ENCODE assay signal across 26 cellular contexts in genomic region chr2:177818412-177818811, GRCh38.
"Had no signal": no experiment of that assay in that cellular context is flagged by ENCODE, and none has a peak within 500 bp of the region (broad histone marks: within the 10 kb centered on the region; RNA-seq: fewer than 3 reads in every experiment).

No MANE protein-coding gene starts in this region.

- H2AFZ ChIP-seq: hepatocyte had no signal

- H3K4me3 ChIP-seq: coronary artery, dorsolateral prefrontal cortex, esophagus squamous epithelium, gastroesophageal sphincter, heart left ventricle, hepatocyte, left lung, lower lobe of right lung had no signal

- FAIRE-seq: colon, frontal cortex, kidney had no signal

- H3K79me2 ChIP-seq: hepatocyte had no signal

- ATAC-seq: esophagus mucosa; foreskin keratinocyte; gastroesophageal sphincter; heart left ventricle; left lung; left ventricle myocardium superior; lower lobe of right lung; naive thymus-derived CD4-positive, alpha-beta T cell had no signal

- H3K27ac Mint-ChIP-seq: immature natural killer cell; mesothelial cell of epicardium; naive thymus-derived CD4-positive, alpha-beta T cell had no signal

- H3K4me2 ChIP-seq: hepatocyte had no signal

- H3K27ac ChIP-seq: coronary artery, dorsolateral prefrontal cortex, epithelial cell of prostate, esophagus squamous epithelium, foreskin keratinocyte, gastroesophageal sphincter, heart left ventricle, hepatocyte, left lung, lower lobe of right lung had no signal

- H3K9me3 ChIP-seq: esophagus squamous epithelium, gastroesophageal sphincter, heart left ventricle, left lung, lower lobe of right lung had no signal

- H3K36me3 Mint-ChIP-seq: immature natural killer cell; naive thymus-derived CD4-positive, alpha-beta T cell had no signal

- H3K4me1 ChIP-seq: esophagus squamous epithelium, foreskin keratinocyte, gastroesophageal sphincter, heart left ventricle, left lung, lower lobe of right lung had no signal

- H3K27me3 ChIP-seq: dorsolateral prefrontal cortex, esophagus squamous epithelium, foreskin keratinocyte, gastroesophageal sphincter, heart left ventricle, hepatocyte, left lung had no signal

- H3K4me3 Mint-ChIP-seq: immature natural killer cell; mesothelial cell of epicardium; naive thymus-derived CD4-positive, alpha-beta T cell had no signal

- DNase-seq: dermis blood vessel endothelial cell; dorsolateral prefrontal cortex; effector CD4-positive, alpha-beta T cell; effector memory CD4-positive, alpha-beta T cell; erythroblast; esophagus squamous epithelium; foreskin keratinocyte; heart left ventricle; hypothalamus; immature natural killer cell; islet precursor cell; kidney; kidney glomerular epithelial cell; left lung; left ventricle myocardium superior; lower lobe of right lung; mesenchymal stem cell; naive thymus-derived CD4-positive, alpha-beta T cell had no signal

- H3K4me1 Mint-ChIP-seq: immature natural killer cell; naive thymus-derived CD4-positive, alpha-beta T cell had no signal

- H3K9me3 Mint-ChIP-seq: naive thymus-derived CD4-positive, alpha-beta T cell had no signal

- H3K36me3 ChIP-seq: esophagus squamous epithelium, gastroesophageal sphincter, heart left ventricle, left lung, lower lobe of right lung had no signal
